27 cellular contexts compared by ENCODE assay signal in the genomic region with DNA sequence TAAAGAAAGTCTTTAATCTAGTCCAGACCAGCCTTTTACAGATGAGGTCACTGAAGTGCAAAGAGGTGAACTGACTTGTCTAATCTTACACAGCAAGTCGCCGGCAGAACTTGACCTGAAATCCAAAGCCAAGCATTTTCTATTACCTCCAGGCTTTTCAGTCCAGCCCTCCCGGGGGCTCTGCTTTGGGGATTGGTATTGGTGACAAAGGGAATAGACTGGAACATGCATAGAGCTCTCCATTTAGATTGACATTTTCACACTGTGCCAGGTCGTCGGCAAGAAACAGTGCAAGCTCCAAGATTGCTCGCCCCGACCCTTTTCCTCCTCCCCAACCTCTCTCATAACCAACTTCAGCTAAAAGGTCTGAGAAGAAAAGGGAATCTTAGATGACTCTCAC.
"Had no signal": no experiment of that assay in that cellular context is flagged by ENCODE, and none has a peak within 500 bp of the region (broad histone marks: within the 10 kb centered on the region; RNA-seq: fewer than 3 reads in every experiment).

No MANE protein-coding gene starts in this region.

- H3K27ac ChIP-seq: stomach, suprapubic skin, testis, thoracic aorta, thyroid gland, tibial artery, tibial nerve, transverse colon, upper lobe of left lung, upper lobe of right lung, uterus, vagina had no signal

- H3K4me3 Mint-ChIP-seq: stimulated activated effector memory CD8-positive, alpha-beta T cell treated with anti-CD3 and anti-CD28 coated beads, Interleukin-12 subunit alpha, Interleukin-12 subunit beta, amount 100 ng/mL, for 72 hours; stimulated activated memory B cell treated with anti-CD40 and anti-IgM and Interleukin-4, amounts not matched to agents 10 μg/mL and 1 μg/mL and 100 μg/mL, for 72 hours; stimulated activated naive B cell treated with anti-CD40 and anti-IgM and Interleukin-4, amounts not matched to agents 10 μg/mL and 1 μg/mL and 100 μg/mL, for 72 hours; stimulated activated naive CD8-positive, alpha-beta T cell treated with anti-CD3 and anti-CD28 coated beads, Interleukin-15, amount 100 ng/mL, for 72 hours; stimulated activated naive CD8-positive, alpha-beta T cell treated with anti-CD3 and anti-CD28 coated beads, Interleukin-15, Interleukin-2, amounts not matched to agents 100 ng/mL and 50 ng/mL, for 24 hours; type B pancreatic cell had no signal

- H3K9me3 Mint-ChIP-seq: stimulated activated effector memory CD8-positive, alpha-beta T cell treated with anti-CD3 and anti-CD28 coated beads, Interleukin-12 subunit alpha, Interleukin-12 subunit beta, amount 100 ng/mL, for 72 hours; stimulated activated naive CD8-positive, alpha-beta T cell treated with anti-CD3 and anti-CD28 coated beads, Interleukin-15, amount 100 ng/mL, for 72 hours; stimulated activated naive CD8-positive, alpha-beta T cell treated with anti-CD3 and anti-CD28 coated beads, Interleukin-15, Interleukin-2, amounts not matched to agents 100 ng/mL and 50 ng/mL, for 24 hours; type B pancreatic cell had no signal

- DNase-seq: stimulated activated CD4-positive, alpha-beta T cell treated with anti-CD3 and anti-CD28 coated beads, Interleukin-2, amount 100 ng/mL, for 48 hours; stimulated activated CD4-positive, alpha-beta T cell treated with anti-CD3 and anti-CD28 coated beads, Interleukin-4, amount 100 ng/mL, for 1 hour; stimulated activated CD4-positive, alpha-beta T cell treated with anti-CD3 and anti-CD28 coated beads, Interleukin-4, amount 100 ng/mL, for 24 hours; stimulated activated CD4-positive, alpha-beta T cell treated with anti-CD3 and anti-CD28 coated beads, Interleukin-4, amount 100 ng/mL, for 4 hours; stimulated activated naive B cell treated with anti-CD40 and anti-IgM and Interleukin-4, amounts not matched to agents 10 μg/mL and 1 μg/mL and 100 μg/mL, for 72 hours; stimulated activated naive CD4-positive, alpha-beta T cell; stimulated activated naive CD4-positive, alpha-beta T cell treated with Interleukin-2 at 50 U/mL for 16 hours; stimulated activated naive CD8-positive, alpha-beta T cell treated with anti-CD3 and anti-CD28 coated beads, Interleukin-15, amount 100 ng/mL, for 72 hours; stimulated activated naive CD8-positive, alpha-beta T cell treated with anti-CD3 and anti-CD28 coated beads, Interleukin-15, Interleukin-2, amounts not matched to agents 100 U/mL and 50 U/mL, for 24 hours; stomach; substantia nigra; testis; thyroid gland; tibial artery; transverse colon; trophoblast cell; upper lobe of left lung; upper lobe of right lung; uterus had no signal

- H3K27ac Mint-ChIP-seq: stimulated activated effector memory CD8-positive, alpha-beta T cell treated with anti-CD3 and anti-CD28 coated beads, Interleukin-12 subunit alpha, Interleukin-12 subunit beta, amount 100 ng/mL, for 72 hours; stimulated activated memory B cell treated with anti-CD40 and anti-IgM and Interleukin-4, amounts not matched to agents 10 μg/mL and 1 μg/mL and 100 μg/mL, for 72 hours; stimulated activated naive B cell treated with anti-CD40 and anti-IgM and Interleukin-4, amounts not matched to agents 10 μg/mL and 1 μg/mL and 100 μg/mL, for 72 hours; stimulated activated naive CD8-positive, alpha-beta T cell treated with anti-CD3 and anti-CD28 coated beads, Interleukin-15, amount 100 ng/mL, for 72 hours; stimulated activated naive CD8-positive, alpha-beta T cell treated with anti-CD3 and anti-CD28 coated beads, Interleukin-15, Interleukin-2, amounts not matched to agents 100 ng/mL and 50 ng/mL, for 24 hours; type B pancreatic cell had no signal

- ATAC-seq: stimulated activated effector memory CD8-positive, alpha-beta T cell treated with anti-CD3 and anti-CD28 coated beads, Interleukin-12 subunit alpha, Interleukin-12 subunit beta, amount 100 ng/mL, for 72 hours; stimulated activated memory B cell treated with anti-CD40 and anti-IgM and Interleukin-4, amounts not matched to agents 10 μg/mL and 1 μg/mL and 100 μg/mL, for 72 hours; stimulated activated naive B cell treated with anti-CD40 and anti-IgM and Interleukin-4, amounts not matched to agents 10 μg/mL and 1 μg/mL and 100 μg/mL, for 72 hours; stimulated activated naive CD8-positive, alpha-beta T cell treated with anti-CD3 and anti-CD28 coated beads, Interleukin-15, amount 100 ng/mL, for 72 hours; stimulated activated naive CD8-positive, alpha-beta T cell treated with anti-CD3 and anti-CD28 coated beads, Interleukin-15, Interleukin-2, amounts not matched to agents 100 U/mL and 50 U/mL, for 24 hours; upper lobe of right lung had no signal

- H3K4me1 ChIP-seq: testis, upper lobe of right lung, uterus, vagina had no signal

- H3K4me3 ChIP-seq: stomach, suprapubic skin, testis, thoracic aorta, thyroid gland, tibial artery, tibial nerve, transverse colon, upper lobe of left lung, upper lobe of right lung, uterus, vagina had no signal

- H3K27me3 ChIP-seq: suprapubic skin, testis, thyroid gland, tibial artery, tibial nerve, transverse colon, upper lobe of left lung, upper lobe of right lung, uterus, vagina had no signal

- H3K36me3 ChIP-seq: stomach, suprapubic skin, thoracic aorta, thyroid gland, tibial artery, tibial nerve, transverse colon, upper lobe of left lung, upper lobe of right lung, uterus, vagina had no signal

- H3K36me3 Mint-ChIP-seq: stimulated activated effector memory CD8-positive, alpha-beta T cell treated with anti-CD3 and anti-CD28 coated beads, Interleukin-12 subunit alpha, Interleukin-12 subunit beta, amount 100 ng/mL, for 72 hours; stimulated activated memory B cell treated with anti-CD40 and anti-IgM and Interleukin-4, amounts not matched to agents 10 μg/mL and 1 μg/mL and 100 μg/mL, for 72 hours; stimulated activated naive B cell treated with anti-CD40 and anti-IgM and Interleukin-4, amounts not matched to agents 10 μg/mL and 1 μg/mL and 100 μg/mL, for 72 hours; type B pancreatic cell had no signal

- H3K9me3 ChIP-seq: stomach, suprapubic skin, testis, thoracic aorta, thyroid gland, tibial artery, tibial nerve, transverse colon, upper lobe of left lung, upper lobe of right lung, uterus, vagina had no signal
